22 cellular contexts compared by ENCODE assay signal in genomic region chr1:218643281-218643680, GRCh38.
DNase-seq lines count a peak whose midpoint lies in the region; ATAC-seq, FAIRE-seq and TF ChIP-seq lines count a peak whose summit lies in the region.
"Had no signal": no experiment of that assay in that cellular context is flagged by ENCODE, and none has a peak within 500 bp of the region (broad histone marks: within the 10 kb centered on the region; RNA-seq: fewer than 3 reads in every experiment).

No MANE protein-coding gene starts in this region.

- H3K9me2 ChIP-seq in PC-9 (ENCODE audit: insufficient read depth), result no peaks in the 10 kb centered on the region; the same call in 1 of the 2 replicates

- H3K9ac ChIP-seq in HepG2 (ENCODE audit: insufficient read depth, low read depth, low read length), result no peak overlapping the region
- no peak overlapping the region for H3K9ac ChIP-seq in mesendoderm (ENCODE audit: low read length)
- H3K9ac ChIP-seq: BLaER1 treated with 17β-estradiol and CSF1 and Interleukin-3, amounts not matched to agents 10 nM and 100 nM had no signal

- no peak overlapping the region for H3K56ac ChIP-seq in mesendoderm (ENCODE audit: low read length)

- H4K8ac ChIP-seq in mesendoderm (ENCODE audit: low read depth, low read length), result no peak overlapping the region

- no peaks in the 10 kb centered on the region for H3F3A ChIP-seq in PC-9 (ENCODE audit: insufficient read depth, low read depth)

- no peaks in the 10 kb centered on the region for H3K36me3 Mint-ChIP-seq in glutamatergic neuron (ENCODE audit: unreplicated experiment)
- H3K36me3 Mint-ChIP-seq: CD8-positive, alpha-beta T cell had no signal

- H3K27ac Mint-ChIP-seq in glutamatergic neuron (ENCODE audit: unreplicated experiment), result no peak overlapping the region
- H3K27ac Mint-ChIP-seq: B cell; CD4-positive, alpha-beta T cell; CD8-positive, alpha-beta T cell had no signal

- H3K36me3 ChIP-seq in HepG2 (replicated peaks in 1 of 2; ENCODE audit: control insufficient read depth in 1 of 2, insufficient read depth in 2 of 2, low read length in 2 of 2) (no peaks in the 10 kb centered on the region), right lobe of liver (no peaks in the 10 kb centered on the region), Panc1 (ENCODE audit: control insufficient read depth, insufficient read depth, low read length) (no peaks in the 10 kb centered on the region), mesendoderm (ENCODE audit: control insufficient read depth, insufficient read depth, low read length) (no peaks in the 10 kb centered on the region), PC-9 (ENCODE audit: low read depth) (no peaks in the 10 kb centered on the region)
- H3K36me3 ChIP-seq: BLaER1 treated with 17β-estradiol and CSF1 and Interleukin-3, amounts not matched to agents 10 nM and 100 nM had no signal

- in situ Hi-C loops in HepG2 (cut with HindIII; ENCODE audit: extremely low pct_ligation_motif_present, low pct_unique_long_range_greater_than_20kb) (no loop called here), Panc1 (cut with HindIII; ENCODE audit: low pct_unique_long_range_greater_than_20kb, low sequenced_read_pairs) (no loop called here)

- no TSS peak for BruUV-seq in HepG2 (replicated peaks; lab: Mats Ljungman, UMichigan)
- no TSS peak for BruUV-seq in Panc1 (replicated peaks; lab: Mats Ljungman, UMichigan)
- BruUV-seq in PC-9 (replicated peaks; lab: Mats Ljungman, UMichigan), result no TSS peak

- TF ChIP-seq EP300 in HepG2 (IDR thresholded peaks at IDR 0.05; ENCODE audit: low read depth in 2 of 2, low read length in 2 of 2) (no peak), HepG2 (CRISPR knock-in tag; IDR thresholded peaks at IDR 0.05; ENCODE audit: borderline replicate concordance) (no peak)

- no peak overlapping the region for H3K18ac ChIP-seq in mesendoderm (ENCODE audit: low read length)

- H3K4ac ChIP-seq in mesendoderm (ENCODE audit: low read depth, low read length), result no peak overlapping the region

- FAIRE-seq in HepG2 (lab: Jason Lieb, UNC), result no peak
- FAIRE-seq: A549, D721Med, GM12878, GM12892, GM18507 had no signal

- intact Hi-C loops in HepG2 (cut with micrococcal nuclease; ENCODE audit: unreplicated experiment), result loop anchor here (10.0 kb wide), 1 partner anchor 308 kb away; no protein-coding TSS in a partner anchor
- intact Hi-C loops in right lobe of liver (cut with DNase I), result no loop called here
- intact Hi-C loops in Panc1 (cut with micrococcal nuclease; ENCODE audit: unreplicated experiment), result no loop called here
- intact Hi-C loops in sciatic nerve (cut with DNase I), result no loop called here
- intact Hi-C loops in PC-9 (cut with micrococcal nuclease; ENCODE audit: unreplicated experiment), result no loop called here

- no peak overlapping the region for H2BK5ac ChIP-seq in mesendoderm (ENCODE audit: low read length)

- POLR2A ChIA-PET in HepG2 (lab: Yijun Ruan, JAX) (no interaction called here), Panc1 (lab: Charles Lee) (interaction anchor here (0.6 kb wide), 1 partner anchor 134 kb away, joined by 3 read pairs; no protein-coding TSS in a partner anchor), PC-9 (lab: Charles Lee; ENCODE audit: unreplicated experiment) (no interaction called here)

- DNase-seq in HepG2 (ENCODE audit: low spot score), result peak; percentile 22
- no peak for DNase-seq in right lobe of liver
- no peak for DNase-seq in Panc1 (ENCODE audit: low read depth, low spot score)
- peak; percentile 14 for DNase-seq in mesendoderm
- DNase-seq in glutamatergic neuron, result no peak
- no peak for DNase-seq in sciatic nerve (ENCODE audit: low spot score)
- DNase-seq in PC-9, result no peak
- DNase-seq: AML-193; Caco-2; Calu3; CD4-positive, alpha-beta T cell; CD8-positive, alpha-beta T cell; DMS79 treated with DMSO at 0.1 percent for 48 hours; GDM1 had no signal

- H3K27me3 ChIP-seq in HepG2 (ENCODE audit: control insufficient read depth in 1 of 2, insufficient read depth in 2 of 2, low read length in 2 of 2) (no peaks in the 10 kb centered on the region), right lobe of liver (no peaks in the 10 kb centered on the region), Panc1 (ENCODE audit: control insufficient read depth, insufficient read depth, low read length) (no peaks in the 10 kb centered on the region), mesendoderm (ENCODE audit: insufficient read depth, low read length, poor library complexity) (no peaks in the 10 kb centered on the region), PC-9 (ENCODE audit: insufficient read depth, low read depth) (no peaks in the 10 kb centered on the region)
- H3K27me3 ChIP-seq: BLaER1 treated with 17β-estradiol and CSF1 and Interleukin-3, amounts not matched to agents 10 nM and 100 nM had no signal

- CTCF ChIA-PET in HepG2 (lab: Yijun Ruan, JAX; ENCODE audit: low intra/inter-chr PET ratio, low total read pairs), result no interaction called here
- CTCF ChIA-PET in Panc1 (lab: Charles Lee), result no interaction called here
- CTCF ChIA-PET in PC-9 (lab: Charles Lee), result no interaction called here

- H3K4me1 ChIP-seq in HepG2 (ENCODE audit: insufficient read depth, low read length), result peaks cover 15% of the 10 kb centered on the region
- H3K4me1 ChIP-seq in right lobe of liver, result no peaks in the 10 kb centered on the region
- H3K4me1 ChIP-seq in Panc1 (ENCODE audit: control insufficient read depth, insufficient read depth, low read length), result peaks cover 8% of the 10 kb centered on the region; the same call in 1 of the 2 replicates
- H3K4me1 ChIP-seq in mesendoderm (ENCODE audit: control insufficient read depth, low read depth, low read length), result no peaks in the 10 kb centered on the region
- H3K4me1 ChIP-seq in PC-9 (replicated peaks; ENCODE audit: insufficient read depth), result no peaks in the 10 kb centered on the region
- H3K4me1 ChIP-seq: BLaER1 treated with 17β-estradiol and CSF1 and Interleukin-3, amounts not matched to agents 10 nM and 100 nM had no signal

- H3K9me3 ChIP-seq in HepG2 (ENCODE audit: low read length), result no peaks in the 10 kb centered on the region
- H3K9me3 ChIP-seq in right lobe of liver, result no peaks in the 10 kb centered on the region
- H3K9me3 ChIP-seq in Panc1 (ENCODE audit: control insufficient read depth, insufficient read depth, low read depth, low read length), result no peaks in the 10 kb centered on the region
- no peaks in the 10 kb centered on the region; the same call in none of the 2 replicates for H3K9me3 ChIP-seq in PC-9 (ENCODE audit: insufficient read depth, low read depth)
- H3K9me3 ChIP-seq: A549; BLaER1 treated with 17β-estradiol and CSF1 and Interleukin-3, amounts not matched to agents 10 nM and 100 nM; Caco-2 had no signal

- peaks cover 1% of the 10 kb centered on the region for H3K9me3 Mint-ChIP-seq in glutamatergic neuron (ENCODE audit: unreplicated experiment)

- 17% methylated on average over 4 of the region's 4 CpGs for WGBS in HepG2 (ENCODE audit: low lambda C conversion rate)
- WGBS in right lobe of liver (ENCODE audit: insufficient coverage, low coverage, low lambda C conversion rate, missing lambda C conversion rate), result 83% methylated on average over 2 of the region's 4 CpGs
- WGBS in mesendoderm (ENCODE audit: extremely low coverage, insufficient coverage, low lambda C conversion rate), result no CpG with 5 or more reads among the region's 4 CpGs

- TF ChIP-seq CTCF in HepG2 (CRISPR knock-in tag; IDR thresholded peaks at IDR 0.05) (no peak), right lobe of liver (IDR thresholded peaks at IDR 0.05) (no peak), Panc1 (IDR thresholded peaks at IDR 0.05) (no peak), glutamatergic neuron (IDR thresholded peaks at IDR 0.05; ENCODE audit: partially characterized antibody, unreplicated experiment) (no peak), PC-9 (conservative IDR thresholded peaks at IDR 0.05) (no peak)

- no peaks in the 10 kb centered on the region for H4K20me1 ChIP-seq in HepG2 (ENCODE audit: insufficient read depth, low read length)
- H4K20me1 ChIP-seq in PC-9 (ENCODE audit: insufficient read depth), result no peaks in the 10 kb centered on the region
- H4K20me1 ChIP-seq: BLaER1 treated with 17β-estradiol and CSF1 and Interleukin-3, amounts not matched to agents 10 nM and 100 nM had no signal

- no peaks in the 10 kb centered on the region for H3K27me3 Mint-ChIP-seq in glutamatergic neuron (ENCODE audit: unreplicated experiment)
- H3K27me3 Mint-ChIP-seq: B cell; CD4-positive, alpha-beta T cell had no signal

- no peak for TF ChIP-seq RAD21 in HepG2 (CRISPR knock-in tag; IDR thresholded peaks at IDR 0.05)

- H2AFZ ChIP-seq in HepG2 (ENCODE audit: low read length) (no peak overlapping the region), PC-9 (no peak overlapping the region)

- no peak for TF ChIP-seq POLR2A in HepG2 (IDR thresholded peaks at IDR 0.05; ENCODE audit: insufficient read depth in 1 of 2, low read depth in 2 of 2, low read length in 2 of 2)
- TF ChIP-seq POLR2A in right lobe of liver (IDR thresholded peaks at IDR 0.05), result no peak

- H3K4me3 ChIP-seq in HepG2 (replicated peaks in 1 of 3; ENCODE audit: insufficient read depth in 1 of 3, low read depth in 2 of 3, low read length in 3 of 3), result no peak overlapping the region
- no peak overlapping the region for H3K4me3 ChIP-seq in right lobe of liver
- H3K4me3 ChIP-seq in Panc1 (ENCODE audit: low read depth in 2 of 2, low read length in 2 of 2), result no peak overlapping the region
- H3K4me3 ChIP-seq in mesendoderm (ENCODE audit: low read length), result no peak overlapping the region
- H3K4me3 ChIP-seq in PC-9, result no peak overlapping the region
- H3K4me3 ChIP-seq: A549; BLaER1 treated with 17β-estradiol and CSF1 and Interleukin-3, amounts not matched to agents 10 nM and 100 nM; GM12878 had no signal

- H3K79me2 ChIP-seq in HepG2 (ENCODE audit: insufficient read depth, low read length) (no peaks in the 10 kb centered on the region), mesendoderm (ENCODE audit: control insufficient read depth, insufficient read depth, low read length) (no peaks in the 10 kb centered on the region), PC-9 (ENCODE audit: low read depth) (no peaks in the 10 kb centered on the region)

- H2AK5ac ChIP-seq in mesendoderm (ENCODE audit: low read length), result no peak overlapping the region

- H3K27ac ChIP-seq in HepG2 (ENCODE audit: extremely low read length, insufficient read depth, low read length) (no peak overlapping the region), right lobe of liver (no peak overlapping the region), Panc1 (ENCODE audit: low read length) (peak overlapping the region; percentile 18; the same call in 1 of the 2 replicates), mesendoderm (ENCODE audit: low read depth, low read length) (no peak overlapping the region), PC-9 (no peak overlapping the region)
- H3K27ac ChIP-seq: 22Rv1; BLaER1 treated with 17β-estradiol and CSF1 and Interleukin-3, amounts not matched to agents 10 nM and 100 nM had no signal

- no peaks in the 10 kb centered on the region for H3K79me1 ChIP-seq in mesendoderm (ENCODE audit: low read length)

- H2BK15ac ChIP-seq in mesendoderm (replicated peaks; ENCODE audit: low read depth), result no peak overlapping the region

- H3K4me3 Mint-ChIP-seq in glutamatergic neuron (ENCODE audit: unreplicated experiment), result no peak overlapping the region
- H3K4me3 Mint-ChIP-seq: B cell; CD4-positive, alpha-beta T cell; CD8-positive, alpha-beta T cell had no signal

- ATAC-seq in HepG2, result no peak
- ATAC-seq in right lobe of liver, result no peak
- no peak for ATAC-seq in Panc1
- ATAC-seq in sciatic nerve, result no peak
- ATAC-seq: CD8-positive, alpha-beta T cell; GM12878 had no signal

- H3K4me1 Mint-ChIP-seq in glutamatergic neuron (ENCODE audit: low read depth, unreplicated experiment), result no peaks in the 10 kb centered on the region
- H3K4me1 Mint-ChIP-seq: B cell had no signal

- no peak overlapping the region for H4K5ac ChIP-seq in mesendoderm (ENCODE audit: low read length)

- no peak overlapping the region for H2BK120ac ChIP-seq in mesendoderm (ENCODE audit: low read depth, low read length)

- H3K4me2 ChIP-seq in HepG2 (ENCODE audit: low read depth, low read length) (no peak overlapping the region), mesendoderm (ENCODE audit: low read length) (no peak overlapping the region), PC-9 (no peak overlapping the region)
- H3K4me2 ChIP-seq: A549; BLaER1 treated with 17β-estradiol and CSF1 and Interleukin-3, amounts not matched to agents 10 nM and 100 nM had no signal

- no peak overlapping the region for H3K23ac ChIP-seq in mesendoderm (ENCODE audit: low read length)

Comparison
In these comparisons a context has a peak if more than half of its experiments do, and no peak if none do; other contexts are left out.
1. DNase-seq: peak in HepG2 (single experiment) and mesendoderm (single experiment); none in right lobe of liver (0 of 3), Panc1 (single experiment), glutamatergic neuron (single experiment), sciatic nerve (single experiment) and PC-9 (0 of 2).